In the genomic region with DNA sequence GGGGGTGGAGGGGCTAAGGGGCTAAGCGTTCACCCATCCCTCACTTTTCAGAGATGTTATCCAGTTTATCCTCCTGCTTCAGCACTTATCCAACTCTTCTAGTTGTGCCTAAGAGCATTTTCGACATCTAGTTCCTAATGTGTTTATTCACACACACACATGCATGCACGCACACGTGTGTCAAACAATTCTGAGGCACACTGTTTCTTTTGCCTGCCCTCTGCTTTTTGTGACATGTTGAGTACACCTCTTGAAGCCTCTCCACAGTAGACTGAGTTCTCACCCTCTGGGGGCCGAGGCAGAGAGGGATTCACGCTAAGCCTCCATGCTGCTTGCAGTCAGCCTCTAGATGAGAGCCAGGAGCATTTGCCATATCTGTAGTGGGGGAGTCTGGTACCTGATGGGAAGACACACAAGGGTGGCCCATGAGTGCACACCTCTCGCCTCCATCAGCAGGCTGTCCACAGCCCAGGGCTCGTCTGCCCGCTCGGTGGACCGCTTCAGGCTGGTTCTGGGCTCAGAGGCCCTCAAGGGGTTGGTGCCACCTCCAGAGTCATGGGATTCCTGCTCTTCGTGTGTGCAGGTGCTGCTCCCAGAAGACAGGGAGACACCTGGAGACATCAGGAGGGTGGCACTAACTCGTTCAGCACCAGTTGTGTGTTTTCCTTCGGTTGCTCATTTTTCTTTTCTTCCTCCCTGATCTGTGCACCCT, we compare ENCODE assay signal across 14 cellular contexts. TPM values are rescaled to one million over a fixed set of nuclear protein-coding genes. Genes with fewer than 3 reads are reported as not detected.
"Had no signal": no experiment of that assay in that cellular context is flagged by ENCODE, and none has a peak within 500 bp of the region (broad histone marks: within the 10 kb centered on the region; RNA-seq: fewer than 3 reads in every experiment).

No MANE protein-coding gene starts in this region.

- ATAC-seq: lower lobe of right lung; stimulated activated naive CD8-positive, alpha-beta T cell treated with anti-CD3 and anti-CD28 coated beads, Interleukin-15, amount 100 ng/mL, for 72 hours had no signal

- H3K9me3 ChIP-seq: esophagus muscularis mucosa, lower lobe of right lung, testis had no signal

- H3K4me2 ChIP-seq: hepatocyte had no signal

- H3K4me3 ChIP-seq: esophagus muscularis mucosa, hepatocyte, lower lobe of right lung, testis had no signal

- H3K27me3 ChIP-seq: esophagus muscularis mucosa, testis had no signal

- DNase-seq: activated CD4-positive, alpha-beta T cell treated with anti-CD3 and anti-CD28 coated beads, Interleukin-2, amount 50 U/mL, for 4 hours; activated T-cell treated with anti-CD3 and anti-CD28 coated beads for 4 hours; effector CD8-positive, alpha-beta T cell; lower lobe of right lung; occipital lobe; posterior cingulate gyrus; retina; stimulated activated CD4-positive, alpha-beta T cell treated with anti-CD3 and anti-CD28 coated beads, Interleukin-2, amount 100 ng/mL, for 48 hours; stimulated activated naive CD8-positive, alpha-beta T cell treated with anti-CD3 and anti-CD28 coated beads, Interleukin-15, amount 100 ng/mL, for 72 hours; testis had no signal

- H3K36me3 ChIP-seq: lower lobe of right lung had no signal

- H3K27ac ChIP-seq: hepatocyte, lower lobe of right lung, testis had no signal

- H2AFZ ChIP-seq: hepatocyte had no signal

RNA-seq across cellular contexts. Expression of a gene that starts 11.9 kb away (rescaled TPM):
- total RNA-seq: activated CD8-positive, alpha-beta memory T cell treated with anti-CD3 and anti-CD28 coated beads for 36 hours; T-helper 2 cell treated with Interferon-gamma antibody and Interleukin-4, amounts not matched to agents 100 ng/mL and 5 ng/mL, for 36 hours had no signal
